In genomic region chr10:89701238-89702120, GRCh38 we compare ENCODE assay signal across 8 cellular contexts. TPM values are rescaled to one million over a fixed set of nuclear protein-coding genes. Genes with fewer than 3 reads are reported as not detected.
DNase-seq lines count a peak whose midpoint lies in the region; ATAC-seq, FAIRE-seq and TF ChIP-seq lines count a peak whose summit lies in the region.

TSS of gene KIF20B (plus strand) at chr10:89701590. CDS start at chr10:89705295, 3,705 bp downstream.

- H3K9me2 ChIP-seq in DOHH2 (replicated peaks; ENCODE audit: control insufficient read depth, low read length) = no peaks in the 10 kb centered on the region
- H3K9me2 ChIP-seq in Karpas-422 (replicated peaks; ENCODE audit: insufficient read depth, low read length) = no peaks in the 10 kb centered on the region

- H3K79me2 ChIP-seq in DOHH2 (ENCODE audit: control insufficient read depth, low read length) = peaks cover 68% of the 10 kb centered on the region
- H3K79me2 ChIP-seq in Karpas-422 (ENCODE audit: low read length) = peaks cover 53% of the 10 kb centered on the region

- H3K36me3 ChIP-seq in DOHH2 (ENCODE audit: control insufficient read depth, low read length) (peaks cover 38% of the 10 kb centered on the region), Karpas-422 (ENCODE audit: insufficient read depth, low read length) (no peaks in the 10 kb centered on the region; the same call in 1 of the 2 replicates), esophagus muscularis mucosa (no peaks in the 10 kb centered on the region), muscle layer of duodenum (ENCODE audit: control insufficient read depth in 1 of 2, insufficient read depth in 2 of 2, low read length in 2 of 2) (no peaks in the 10 kb centered on the region)

- TF ChIP-seq CTCF in DOHH2 (IDR thresholded peaks at IDR 0.05; ENCODE audit: low read depth, low read length, poor library complexity, severe bottlenecking) (peak; percentile 26), esophagus muscularis mucosa (IDR thresholded peaks at IDR 0.05) (peak; percentile 37 to 61 (median 56))

- H3K27ac ChIP-seq in DOHH2 (ENCODE audit: low read depth, low read length) = peak within 1 kb of the TSS; percentile 68
- H3K27ac ChIP-seq in Karpas-422 (ENCODE audit: low read length) = peak within 1 kb of the TSS; percentile 58
- peak within 1 kb of the TSS; percentile 73 to 89 (median 82) for H3K27ac ChIP-seq in esophagus muscularis mucosa (replicated peaks in 1 of 4)
- H3K27ac ChIP-seq in muscle layer of duodenum (ENCODE audit: low read length) = peak within 1 kb of the TSS; percentile 79

- peak; percentile 98 for ATAC-seq in GM21825 (IDR thresholded peaks at IDR 0.05; ENCODE audit: unreplicated experiment)
- ATAC-seq in activated T-cell treated with anti-CD3 and anti-CD28 coated beads, Interleukin-2, amount 50 U/mL, for 72 hours (replicated peaks in 1 of 2) = peak; percentile 96 to 97

- H3K27me3 ChIP-seq in DOHH2 (ENCODE audit: control insufficient read depth, low read length) (no peaks in the 10 kb centered on the region), Karpas-422 (ENCODE audit: low read length) (no peaks in the 10 kb centered on the region), esophagus muscularis mucosa (no peaks in the 10 kb centered on the region), muscle layer of duodenum (ENCODE audit: low read depth, low read length) (no peaks in the 10 kb centered on the region)

- H3K4me3 ChIP-seq in DOHH2 (ENCODE audit: low read length) (peak within 1 kb of the TSS; percentile 94), Karpas-422 (ENCODE audit: low read length) (peak within 1 kb of the TSS; percentile 88), esophagus muscularis mucosa (peak within 1 kb of the TSS; percentile 64 to 67 (median 66)), muscle layer of duodenum (ENCODE audit: low read depth in 1 of 2, low read length in 2 of 2) (peak within 1 kb of the TSS; percentile 92 to 97)

- no peaks in the 10 kb centered on the region for H3K27me3 Mint-ChIP-seq in activated T-cell treated with anti-CD3 and anti-CD28 coated beads, Interleukin-2, amount 50 U/mL, for 72 hours (ENCODE audit: low read depth)

- peak; percentile 96 for DNase-seq in Karpas-422
- DNase-seq in RCC 7860 (ENCODE audit: low spot score) = peak; percentile 94
- peak; percentile 95 to 97 for DNase-seq in activated T-cell treated with anti-CD3 and anti-CD28 coated beads, Interleukin-2, amount 50 U/mL, for 72 hours
- peak; percentile 98 for DNase-seq in esophagus muscularis mucosa (ENCODE audit: extremely low spot score)
- DNase-seq in stimulated activated CD8-positive, alpha-beta memory T cell treated with anti-CD3 and anti-CD28 coated beads, Interleukin-7, amount 100 ng/mL, for 4 hours (ENCODE audit: low read depth in 2 of 2) = peak; percentile 92 to 93

- H3K4me2 ChIP-seq in DOHH2 (ENCODE audit: low read length) (peak within 1 kb of the TSS; percentile 75), Karpas-422 (ENCODE audit: low read depth, low read length, poor library complexity, severe bottlenecking) (peak within 1 kb of the TSS; percentile 91)

- peaks cover 0 to 19% of the 10 kb centered on the region in 2 donors for H3K36me3 Mint-ChIP-seq in activated T-cell treated with anti-CD3 and anti-CD28 coated beads, Interleukin-2, amount 50 U/mL, for 72 hours (ENCODE audit: insufficient read depth in 2 of 2)

- 0 out of 2 replicates have a peak, but pooled peaks cover 2% of the 10 kb centered on the region for H3F3A ChIP-seq in DOHH2 (ENCODE audit: control insufficient read depth, insufficient read depth)

- H2AFZ ChIP-seq in Karpas-422 (ENCODE audit: low read length) = peak within 1 kb of the TSS; percentile 92

- under 1% methylated on average over 39 of the region's 48 CpGs for WGBS in esophagus muscularis mucosa

- peak within 1 kb of the TSS; percentile 93 for H3K27ac Mint-ChIP-seq in activated T-cell treated with anti-CD3 and anti-CD28 coated beads, Interleukin-2, amount 50 U/mL, for 72 hours

- FAIRE-seq in RCC 7860 (lab: Jason Lieb, UNC) = peak; percentile 93

- peak within 1 kb of the TSS; percentile 93 for H3K4me3 Mint-ChIP-seq in activated T-cell treated with anti-CD3 and anti-CD28 coated beads, Interleukin-2, amount 50 U/mL, for 72 hours

- intact Hi-C loops in esophagus muscularis mucosa (cut with DNase I) = loop anchor here (2.0 to 5.0 kb wide), 2 partner anchors 59 to 269 kb away; no protein-coding TSS in a partner anchor

- TF ChIP-seq EP300 in esophagus muscularis mucosa (IDR thresholded peaks at IDR 0.05) = no peak

- H3K9me3 ChIP-seq in DOHH2 (ENCODE audit: control insufficient read depth, insufficient read depth, low read length) (no peaks in the 10 kb centered on the region), Karpas-422 (ENCODE audit: low read length) (no peaks in the 10 kb centered on the region), esophagus muscularis mucosa (no peaks in the 10 kb centered on the region), muscle layer of duodenum (ENCODE audit: control insufficient read depth in 1 of 2, low read length in 2 of 2) (no peaks in the 10 kb centered on the region)

- H3K9ac ChIP-seq in Karpas-422 (ENCODE audit: low read length) = peak within 1 kb of the TSS; percentile 86

- no peaks in the 10 kb centered on the region for H4K20me1 ChIP-seq in DOHH2 (ENCODE audit: control insufficient read depth, insufficient read depth, low read depth, low read length)
- no peaks in the 10 kb centered on the region; the same call in 1 of the 2 replicates for H4K20me1 ChIP-seq in Karpas-422 (ENCODE audit: insufficient read depth, low read depth, low read length)

- no peak for TF ChIP-seq POLR2A in esophagus muscularis mucosa (IDR thresholded peaks at IDR 0.05; ENCODE audit: low read depth)

- peaks cover 53% of the 10 kb centered on the region for H3K4me1 Mint-ChIP-seq in activated T-cell treated with anti-CD3 and anti-CD28 coated beads, Interleukin-2, amount 50 U/mL, for 72 hours (ENCODE audit: low read depth)

- peaks cover 52% of the 10 kb centered on the region for H3K4me1 ChIP-seq in DOHH2 (ENCODE audit: control insufficient read depth, low read length)
- peaks cover 19% of the 10 kb centered on the region for H3K4me1 ChIP-seq in Karpas-422 (ENCODE audit: low read length)
- H3K4me1 ChIP-seq in esophagus muscularis mucosa = peaks cover 10 to 23% (median 14%) of the 10 kb centered on the region in 4 donors
- H3K4me1 ChIP-seq in muscle layer of duodenum (ENCODE audit: control insufficient read depth in 1 of 2, insufficient read depth in 2 of 2, low read length in 2 of 2) = peaks cover 4 to 5% of the 10 kb centered on the region in 2 donors

- no peaks in the 10 kb centered on the region for H3K9me3 Mint-ChIP-seq in activated T-cell treated with anti-CD3 and anti-CD28 coated beads, Interleukin-2, amount 50 U/mL, for 72 hours

RNA-seq across cellular contexts. Expression of gene KIF20B, which starts in this region (rescaled TPM):
- 5.8 and 11.5 TPM in 2 replicates for total RNA-seq in Karpas-422 (2014; rRNA removed; shearing (Covaris generic); ENCODE audit: low replicate concordance)
- 10 to 100 TPM; 54.0 to 58.4 TPM for total RNA-seq in activated T-cell treated with anti-CD3 and anti-CD28 coated beads, Interleukin-2, amount 50 U/mL, for 72 hours
- 1 to 10 TPM; 1.4 to 2.1 (median 1.8) TPM for total RNA-seq in esophagus muscularis mucosa

Comparison
In these comparisons a context has a peak if more than half of its experiments do, and no peak if none do; other contexts are left out.
1. Peak in every context shown above with its lines: DNase-seq, ATAC-seq, H3K4me3 ChIP-seq and H3K27ac ChIP-seq.